ENCODE assay signal across 21 cellular contexts in genomic region chr1:34441661-34442060, GRCh38.
"Had no signal": no experiment of that assay in that cellular context is flagged by ENCODE, and none has a peak within 500 bp of the region (broad histone marks: within the 10 kb centered on the region; RNA-seq: fewer than 3 reads in every experiment).

No MANE protein-coding gene starts in this region.

- H3K36me3 ChIP-seq: ascending aorta, esophagus squamous epithelium, gastrocnemius medialis, right lobe of liver, thyroid gland had no signal

- H3K9me3 ChIP-seq: ascending aorta, esophagus squamous epithelium, gastrocnemius medialis, right lobe of liver, thyroid gland had no signal

- H3K9me3 Mint-ChIP-seq: activated CD4-positive, alpha-beta memory T cell treated with anti-CD3 and anti-CD28 coated beads for 36 hours; activated naive CD4-positive, alpha-beta T cell treated with anti-CD3 and anti-CD28 coated beads, Interleukin-2, amount 50 U/mL, for 24 hours; activated T-cell treated with anti-CD3 and anti-CD28 coated beads, Interleukin-2, amount 50 U/mL, for 72 hours; neural crest cell; stimulated activated naive CD8-positive, alpha-beta T cell treated with anti-CD3 and anti-CD28 coated beads, Interleukin-15, Interleukin-2, amounts not matched to agents 100 ng/mL and 50 ng/mL, for 24 hours had no signal

- DNase-seq: activated CD4-positive, alpha-beta memory T cell treated with anti-CD3 and anti-CD28 coated beads for 36 hours; activated CD4-positive, alpha-beta T cell treated with anti-CD3 and anti-CD28 coated beads for 4 hours; activated CD4-positive, CD25-positive, alpha-beta regulatory T cell; activated gamma-delta T cell; activated T-cell treated with anti-CD3 and anti-CD28 coated beads, Interleukin-2, amount 50 U/mL, for 72 hours; esophagus squamous epithelium; gastrocnemius medialis; hypothalamus; occipital lobe; right lobe of liver; stimulated activated CD4-positive, alpha-beta T cell treated with anti-CD3 and anti-CD28 coated beads, Interleukin-1b, Interleukin-23, amount 100 ng/mL, for 48 hours; substantia nigra; T-helper 17 cell; thyroid gland had no signal

- ATAC-seq: activated T-cell treated with anti-CD3 and anti-CD28 coated beads, Interleukin-2, amount 50 U/mL, for 72 hours; gastrocnemius medialis; right lobe of liver; T-helper 17 cell had no signal

- H3K4me1 ChIP-seq: ascending aorta, esophagus squamous epithelium, gastrocnemius medialis, right lobe of liver, thyroid gland had no signal

- H3K27ac Mint-ChIP-seq: activated CD4-positive, alpha-beta memory T cell treated with anti-CD3 and anti-CD28 coated beads for 36 hours; activated naive CD4-positive, alpha-beta T cell treated with anti-CD3 and anti-CD28 coated beads, Interleukin-2, amount 50 U/mL, for 24 hours; activated T-cell treated with anti-CD3 and anti-CD28 coated beads, Interleukin-2, amount 50 U/mL, for 72 hours; memory B cell; stimulated activated naive CD8-positive, alpha-beta T cell treated with anti-CD3 and anti-CD28 coated beads, Interleukin-15, Interleukin-2, amounts not matched to agents 100 ng/mL and 50 ng/mL, for 24 hours; T-helper 17 cell had no signal

- H3K27me3 ChIP-seq: ascending aorta, gastrocnemius medialis, right lobe of liver, thyroid gland had no signal

- H3K4me1 Mint-ChIP-seq: activated naive CD4-positive, alpha-beta T cell treated with anti-CD3 and anti-CD28 coated beads, Interleukin-2, amount 50 U/mL, for 24 hours; memory B cell; neural crest cell; T-helper 17 cell had no signal

- H3K4me3 Mint-ChIP-seq: activated CD4-positive, alpha-beta memory T cell treated with anti-CD3 and anti-CD28 coated beads for 36 hours; activated naive CD4-positive, alpha-beta T cell treated with anti-CD3 and anti-CD28 coated beads, Interleukin-2, amount 50 U/mL, for 24 hours; activated T-cell treated with anti-CD3 and anti-CD28 coated beads, Interleukin-2, amount 50 U/mL, for 72 hours; memory B cell; neural crest cell; stimulated activated naive CD8-positive, alpha-beta T cell treated with anti-CD3 and anti-CD28 coated beads, Interleukin-15, Interleukin-2, amounts not matched to agents 100 ng/mL and 50 ng/mL, for 24 hours; T-helper 17 cell had no signal

- H3K4me3 ChIP-seq: ascending aorta, coronary artery, esophagus squamous epithelium, gastrocnemius medialis, right lobe of liver, skin epidermis, thyroid gland had no signal

- H3K27ac ChIP-seq: ascending aorta, coronary artery, esophagus squamous epithelium, gastrocnemius medialis, right lobe of liver, skin epidermis, thyroid gland had no signal

- H3K36me3 Mint-ChIP-seq: activated CD4-positive, alpha-beta memory T cell treated with anti-CD3 and anti-CD28 coated beads for 36 hours; activated naive CD4-positive, alpha-beta T cell treated with anti-CD3 and anti-CD28 coated beads, Interleukin-2, amount 50 U/mL, for 24 hours; memory B cell had no signal
